ENCODE assay signal across 17 cellular contexts in the genomic region with DNA sequence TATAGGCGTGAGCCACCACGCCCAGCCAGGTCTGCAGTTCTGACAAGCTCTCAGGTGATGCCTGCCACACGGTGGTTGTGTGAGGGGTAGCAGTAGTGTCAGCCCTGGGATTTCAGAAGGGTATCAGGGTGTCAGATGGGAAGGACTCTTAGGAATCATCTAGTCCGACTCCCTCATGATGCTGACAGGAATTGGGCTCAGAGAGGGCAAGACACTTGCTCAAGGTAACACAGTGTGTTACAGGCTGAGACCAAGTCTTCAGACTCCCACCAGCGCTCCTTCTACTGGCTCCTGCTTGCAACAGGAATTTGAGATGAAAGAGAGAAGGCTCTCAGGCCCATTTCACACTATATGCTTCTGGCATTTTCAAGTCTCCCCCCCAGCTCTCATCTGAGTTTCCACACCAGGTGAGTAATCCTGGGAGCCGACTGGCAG. TPM values are rescaled to one million over a fixed set of nuclear protein-coding genes. Genes with fewer than 3 reads are reported as not detected.
DNase-seq lines count a peak whose midpoint lies in the region; ATAC-seq and TF ChIP-seq lines count a peak whose summit lies in the region.
"Had no signal": no experiment of that assay in that cellular context is flagged by ENCODE, and none has a peak within 500 bp of the region (broad histone marks: within the 10 kb centered on the region; RNA-seq: fewer than 3 reads in every experiment).

No MANE protein-coding gene starts in this region.

- POLR2A ChIA-PET in AG04450 (lab: Yijun Ruan, JAX), result no interaction called here

- H3K9me3 ChIP-seq in AG04450 (ENCODE audit: control insufficient read depth, insufficient read depth, low read length), result no peaks in the 10 kb centered on the region
- H3K9me3 ChIP-seq: heart left ventricle, SJCRH30, tibial nerve had no signal

- no peak overlapping the region for H3K4me3 Mint-ChIP-seq in activated naive CD4-positive, alpha-beta T cell treated with anti-CD3 and anti-CD28 coated beads, Interleukin-2, amount 10 ng/mL, durations not matched to agents 7 days and 5 days
- H3K4me3 Mint-ChIP-seq: activated naive CD4-positive, alpha-beta T cell treated with anti-CD3 and anti-CD28 coated beads, Interleukin-2, amount 50 U/mL, for 24 hours; dendritic cell treated with granulocyte-macrophage colony-stimulating factor and Interleukin-4, amounts not matched to agents 40 ng/mL and 50 ng/mL, for 4 days had no signal

- CTCF ChIA-PET in AG04450 (lab: Charles Lee), result interaction anchor here (0.6 kb wide), 1 partner anchor 202 kb away, joined by 4 read pairs; no protein-coding TSS in a partner anchor
- CTCF ChIA-PET in activated naive CD4-positive, alpha-beta T cell treated with anti-CD3 and anti-CD28 coated beads, Interleukin-2, amount 10 ng/mL, durations not matched to agents 7 days and 5 days (lab: Charles Lee), result interaction anchor here (0.6 to 1.3 kb wide), 3 partner anchors 14 to 1476 kb away, joined by 3 to 5 read pairs (median 3); no protein-coding TSS in a partner anchor

- H3K4me3 ChIP-seq in AG04450 (ENCODE audit: low read depth, low read length) (no peak overlapping the region), GM12864 (ENCODE audit: low read depth, low read length) (no peak overlapping the region)
- H3K4me3 ChIP-seq: heart left ventricle, SJCRH30, tibial nerve had no signal

- H3K27ac Mint-ChIP-seq in activated naive CD4-positive, alpha-beta T cell treated with anti-CD3 and anti-CD28 coated beads, Interleukin-2, amount 10 ng/mL, durations not matched to agents 7 days and 5 days, result no peak overlapping the region
- H3K27ac Mint-ChIP-seq: activated naive CD4-positive, alpha-beta T cell treated with anti-CD3 and anti-CD28 coated beads, Interleukin-2, amount 50 U/mL, for 24 hours; dendritic cell treated with granulocyte-macrophage colony-stimulating factor and Interleukin-4, amounts not matched to agents 40 ng/mL and 50 ng/mL, for 4 days had no signal

- H3K9me3 Mint-ChIP-seq in activated naive CD4-positive, alpha-beta T cell treated with anti-CD3 and anti-CD28 coated beads, Interleukin-2, amount 10 ng/mL, durations not matched to agents 7 days and 5 days, result no peaks in the 10 kb centered on the region
- H3K9me3 Mint-ChIP-seq: activated naive CD4-positive, alpha-beta T cell treated with anti-CD3 and anti-CD28 coated beads, Interleukin-2, amount 50 U/mL, for 24 hours; dendritic cell treated with granulocyte-macrophage colony-stimulating factor and Interleukin-4, amounts not matched to agents 40 ng/mL and 50 ng/mL, for 4 days had no signal

- H3K4me1 Mint-ChIP-seq in activated naive CD4-positive, alpha-beta T cell treated with anti-CD3 and anti-CD28 coated beads, Interleukin-2, amount 10 ng/mL, durations not matched to agents 7 days and 5 days, result peaks cover 2% of the 10 kb centered on the region
- H3K4me1 Mint-ChIP-seq: activated naive CD4-positive, alpha-beta T cell treated with anti-CD3 and anti-CD28 coated beads, Interleukin-2, amount 50 U/mL, for 24 hours had no signal

- H3K27me3 Mint-ChIP-seq in activated naive CD4-positive, alpha-beta T cell treated with anti-CD3 and anti-CD28 coated beads, Interleukin-2, amount 10 ng/mL, durations not matched to agents 7 days and 5 days, result peaks cover 68% of the 10 kb centered on the region

- TF ChIP-seq CTCF in AG04450 (IDR thresholded peaks at IDR 0.05; ENCODE audit: low read depth, low read length), result 0 out of 2 replicates have a peak, but pooled peaks have one; percentile 5
- peak; percentile 13 for TF ChIP-seq CTCF in GM12864 (IDR thresholded peaks at IDR 0.05; ENCODE audit: low read depth, low read length, missing control alignments)

- ATAC-seq in GM21390 (IDR thresholded peaks at IDR 0.05; ENCODE audit: unreplicated experiment), result no peak
- ATAC-seq in HG03442 (IDR thresholded peaks at IDR 0.05; ENCODE audit: unreplicated experiment), result no peak
- ATAC-seq: heart left ventricle had no signal

- H3K27me3 ChIP-seq in AG04450 (ENCODE audit: control insufficient read depth, insufficient read depth, low read length), result peaks cover 9% of the 10 kb centered on the region

- H3K36me3 Mint-ChIP-seq in activated naive CD4-positive, alpha-beta T cell treated with anti-CD3 and anti-CD28 coated beads, Interleukin-2, amount 10 ng/mL, durations not matched to agents 7 days and 5 days, result no peaks in the 10 kb centered on the region
- H3K36me3 Mint-ChIP-seq: activated naive CD4-positive, alpha-beta T cell treated with anti-CD3 and anti-CD28 coated beads, Interleukin-2, amount 50 U/mL, for 24 hours had no signal

- H3K27ac ChIP-seq in AG04450 (ENCODE audit: low read depth, low read length), result no peak overlapping the region
- H3K27ac ChIP-seq: C4-2B, heart left ventricle, SJCRH30, tibial nerve had no signal

- DNase-seq in AG04450 (ENCODE audit: low read depth, low spot score), result no peak
- DNase-seq in GM12864 (ENCODE audit: low read depth), result no peak
- DNase-seq in NCI-H69 (lab: John Stamatoyannopoulos, UW), result peak; percentile 40
- peak; percentile 19 for DNase-seq in dermis blood vessel endothelial cell
- no peak for DNase-seq in NK-92 (lab: John Stamatoyannopoulos, UW; ENCODE audit: unreplicated experiment)
- no peak for DNase-seq in activated naive CD4-positive, alpha-beta T cell treated with anti-CD3 and anti-CD28 coated beads, Interleukin-2, amount 10 ng/mL, durations not matched to agents 7 days and 5 days
- DNase-seq: activated CD4-positive, alpha-beta T cell treated with anti-CD3 and anti-CD28 coated beads for 1 hour; heart left ventricle; retina; SJCRH30 had no signal

RNA-seq across cellular contexts. Expression of a gene that starts 6.9 kb away (rescaled TPM):
- 0.07 and 0.11 TPM in 2 replicates for polyA plus RNA-seq in AG04450 (2011; rRNA removed)
- 0.14 TPM in 1 of 2 replicates, not detected in the other for polyA minus RNA-seq in AG04450 (2011; rRNA and poly(A)+ RNA removed)
- 0.28 and 0.85 TPM in 2 replicates for total RNA-seq in dermis blood vessel endothelial cell
- total RNA-seq: mononuclear cell, SJCRH30 had no signal

RNA-seq across cellular contexts. Expression of a gene that starts 41.7 kb away (rescaled TPM):
- polyA plus RNA-seq in AG04450 (2011; rRNA removed), result 32.4 and 39.4 TPM in 2 replicates
- polyA minus RNA-seq in AG04450 (2011; rRNA and poly(A)+ RNA removed), result 65.4 and 66.9 TPM in 2 replicates
- 51.9 and 66.4 TPM in 2 replicates for total RNA-seq in dermis blood vessel endothelial cell

Comparison
In these comparisons a context has a peak if more than half of its experiments do, and no peak if none do; other contexts are left out.
1. DNase-seq: peak in NCI-H69 (single experiment) and dermis blood vessel endothelial cell (single experiment); none in AG04450 (single experiment), GM12864 (single experiment), NK-92 (single experiment) and activated naive CD4-positive, alpha-beta T cell treated with anti-CD3 and anti-CD28 coated beads, Interleukin-2, amount 10 ng/mL, durations not matched to agents 7 days and 5 days (single experiment).